ENCODE assay signal across 6 cellular contexts in the genomic region with DNA sequence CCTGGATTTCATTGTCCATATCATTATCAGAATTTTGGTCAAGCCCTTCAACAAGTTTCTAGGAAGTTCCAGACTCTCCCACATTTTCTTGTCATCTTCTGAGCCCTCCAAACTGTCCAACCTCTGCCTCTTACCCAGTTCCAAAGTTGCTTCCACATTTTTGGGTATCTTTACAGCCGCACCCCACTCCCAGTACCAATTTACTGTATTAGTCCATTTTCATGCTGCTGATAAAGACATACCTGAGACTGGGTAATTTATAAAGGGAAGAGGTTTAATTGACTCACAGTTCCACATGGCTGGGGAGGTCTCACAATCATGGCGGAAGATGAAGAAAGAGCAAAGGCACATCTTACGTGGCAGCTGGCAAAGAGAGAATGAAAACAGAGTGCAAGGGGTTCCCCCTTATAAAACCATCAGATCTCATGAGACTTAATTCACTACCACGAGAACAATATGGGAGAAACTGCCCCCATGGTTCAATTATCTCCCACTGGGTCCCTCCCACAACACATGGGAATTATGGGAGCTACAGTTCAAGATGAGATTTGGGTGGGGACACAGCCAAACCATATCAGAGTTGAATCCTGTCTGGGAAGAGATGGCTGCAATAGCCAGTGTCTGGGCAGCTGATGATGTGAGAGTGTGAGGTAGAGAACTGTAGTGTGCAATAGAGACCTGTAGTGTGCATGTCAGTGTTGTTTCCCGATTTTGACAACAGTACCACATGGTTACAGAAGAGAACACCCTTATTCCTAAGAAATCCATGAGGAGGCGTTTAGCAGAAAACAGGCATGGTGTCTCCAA. TPM values are rescaled to one million over a fixed set of nuclear protein-coding genes. Genes with fewer than 3 reads are reported as not detected.
"Had no signal": no experiment of that assay in that cellular context is flagged by ENCODE, and none has a peak within 500 bp of the region (broad histone marks: within the 10 kb centered on the region; RNA-seq: fewer than 3 reads in every experiment).

No MANE protein-coding gene starts in this region.

RNA-seq across cellular contexts. Expression of a gene that starts 35.5 kb away (rescaled TPM):
- polyA plus RNA-seq: neural cell had no signal

RNA-seq across cellular contexts. Expression of a gene that starts 36.0 kb away (rescaled TPM):
- total RNA-seq: ascending aorta, mesenteric fat pad, osteocyte, psoas muscle, right cardiac atrium had no signal
- polyA plus RNA-seq: neural cell, psoas muscle had no signal
